19 cellular contexts compared by ENCODE assay signal in genomic region chr16:77637939-77638338, GRCh38.
"Had no signal": no experiment of that assay in that cellular context is flagged by ENCODE, and none has a peak within 500 bp of the region (broad histone marks: within the 10 kb centered on the region; RNA-seq: fewer than 3 reads in every experiment).

No MANE protein-coding gene starts in this region.

- H3K27ac ChIP-seq: psoas muscle, right atrium auricular region, vagina, WERI-Rb-1 had no signal

- H3K9ac ChIP-seq: SK-N-SH had no signal

- ATAC-seq: activated naive CD4-positive, alpha-beta T cell treated with anti-CD3 and anti-CD28 coated beads, Interleukin-2, amount 50 U/mL, for 72 hours; activated T-helper 17 cell treated with anti-CD3 and anti-CD28 coated beads, Interleukin-2, amount 50 U/mL, for 72 hours; left lobe of liver; naive thymus-derived CD8-positive, alpha-beta T cell; psoas muscle; stimulated activated effector memory CD8-positive, alpha-beta T cell treated with anti-CD3 and anti-CD28 coated beads, Interleukin-12 subunit alpha, Interleukin-12 subunit beta, amount 100 ng/mL, for 72 hours; stimulated activated naive CD8-positive, alpha-beta T cell treated with anti-CD3 and anti-CD28 coated beads, Interleukin-15, amount 100 ng/mL, for 72 hours had no signal

- H3K4me3 ChIP-seq: heart left ventricle, lung, psoas muscle, right atrium auricular region, skin epidermis, vagina had no signal

- H3K27me3 ChIP-seq: right atrium auricular region, vagina had no signal

- H3K9me3 ChIP-seq: heart left ventricle, psoas muscle, right atrium auricular region, SK-N-SH, vagina had no signal

- H3K4me2 ChIP-seq: SK-N-SH had no signal

- H3K36me3 ChIP-seq: heart left ventricle, right atrium auricular region, vagina, WERI-Rb-1 had no signal

- H3K4me1 ChIP-seq: psoas muscle, vagina had no signal

- DNase-seq: activated CD4-positive, alpha-beta T cell treated with anti-CD3 and anti-CD28 coated beads for 1 hour; activated CD4-positive, alpha-beta T cell treated with anti-CD3 and anti-CD28 coated beads, Interleukin-2, amount 50 U/mL, for 1 hour; activated T-cell treated with anti-CD3 and anti-CD28 coated beads, Interleukin-2, amount 50 U/mL, for 24 hours; effector memory CD4-positive, alpha-beta T cell; heart left ventricle; naive thymus-derived CD8-positive, alpha-beta T cell; psoas muscle; SK-N-SH; stimulated activated CD4-positive, alpha-beta T cell treated with anti-CD3 and anti-CD28 coated beads, Interleukin-2, amount 100 ng/mL, for 24 hours; stimulated activated naive CD8-positive, alpha-beta T cell treated with anti-CD3 and anti-CD28 coated beads, Interleukin-15, amount 100 ng/mL, for 72 hours had no signal
